Comparison of ENCODE assay signal across 10 cellular contexts in genomic region chr11:43316451-43316850, GRCh38. TPM values are rescaled to one million over a fixed set of nuclear protein-coding genes. Genes with fewer than 3 reads are reported as not detected.
DNase-seq lines count a peak whose midpoint lies in the region; ATAC-seq lines count a peak whose summit lies in the region.
"Had no signal": no experiment of that assay in that cellular context is flagged by ENCODE, and none has a peak within 500 bp of the region (broad histone marks: within the 10 kb centered on the region; RNA-seq: fewer than 3 reads in every experiment).

No MANE protein-coding gene starts in this region.

- ATAC-seq in activated naive CD8-positive, alpha-beta T cell treated with anti-CD3 and anti-CD28 coated beads, Interleukin-2, amount 50 U/mL, for 24 hours, result peak; percentile 30
- ATAC-seq in HG02571 (IDR thresholded peaks at IDR 0.05; ENCODE audit: unreplicated experiment), result no peak

- no peaks in the 10 kb centered on the region for H3K9me3 Mint-ChIP-seq in activated naive CD8-positive, alpha-beta T cell treated with anti-CD3 and anti-CD28 coated beads, Interleukin-2, amount 50 U/mL, for 24 hours

- H3K9me3 ChIP-seq in trophoblast cell (ENCODE audit: insufficient read depth, low read depth, low read length), result no peaks in the 10 kb centered on the region

- no peak overlapping the region for H3K27ac ChIP-seq in trophoblast cell (ENCODE audit: low read depth, low read length)

- no peak overlapping the region for H4K8ac ChIP-seq in trophoblast cell (ENCODE audit: low read depth, low read length)

- no peak overlapping the region for H2AK5ac ChIP-seq in trophoblast cell (ENCODE audit: low read length)

- H3K4me2 ChIP-seq in trophoblast cell (ENCODE audit: low read length), result no peak overlapping the region

- no CpG with 5 or more reads among the region's 6 CpGs for WGBS in trophoblast cell (ENCODE audit: extremely low coverage, insufficient coverage, insufficient read length)

- H3K4me3 ChIP-seq in trophoblast cell (ENCODE audit: low read depth, low read length), result no peak overlapping the region

- peak overlapping the region; percentile 8 for H3K4me3 Mint-ChIP-seq in activated naive CD8-positive, alpha-beta T cell treated with anti-CD3 and anti-CD28 coated beads, Interleukin-2, amount 50 U/mL, for 24 hours

- no peak overlapping the region for H3K9ac ChIP-seq in trophoblast cell (ENCODE audit: low read length)

- no peak overlapping the region for H2BK12ac ChIP-seq in trophoblast cell (ENCODE audit: low read length)

- H3K27me3 Mint-ChIP-seq in activated naive CD8-positive, alpha-beta T cell treated with anti-CD3 and anti-CD28 coated beads, Interleukin-2, amount 50 U/mL, for 24 hours, result no peaks in the 10 kb centered on the region

- peaks cover 3% of the 10 kb centered on the region in 2 experiments for H3K4me1 ChIP-seq in trophoblast cell (ENCODE audit: control insufficient read depth in 1 of 2, insufficient read depth in 2 of 2, low read length in 2 of 2)

- H3K36me3 Mint-ChIP-seq in activated naive CD8-positive, alpha-beta T cell treated with anti-CD3 and anti-CD28 coated beads, Interleukin-2, amount 50 U/mL, for 24 hours (ENCODE audit: low read depth), result peaks cover 27% of the 10 kb centered on the region

- no peaks in the 10 kb centered on the region for H3K27me3 ChIP-seq in trophoblast cell (ENCODE audit: insufficient read depth, low read length)

- no peak overlapping the region for H3K14ac ChIP-seq in trophoblast cell (ENCODE audit: low read length)

- no peak overlapping the region for H4K91ac ChIP-seq in trophoblast cell (ENCODE audit: low read depth, low read length)

- peak; percentile 34 for DNase-seq in activated CD4-positive, alpha-beta T cell treated with anti-CD3 and anti-CD28 coated beads for 48 hours
- no peak for DNase-seq in activated CD4-positive, alpha-beta T cell treated with anti-CD3 and anti-CD28 coated beads for 1 hour
- DNase-seq in LHCN-M2 (ENCODE audit: low read depth), result peak; percentile 46
- peak; percentile 44 for DNase-seq in activated naive CD8-positive, alpha-beta T cell treated with anti-CD3 and anti-CD28 coated beads, Interleukin-2, amount 50 U/mL, for 24 hours
- no peak for DNase-seq in trophoblast cell
- no peak for DNase-seq in NCI-H748 treated with DMSO at 0.1 percent for 48 hours (lab: John Stamatoyannopoulos, UW)
- no peak for DNase-seq in AML-193 (lab: John Stamatoyannopoulos, UW)
- DNase-seq: dermis blood vessel endothelial cell, RPMI8226 had no signal

- peaks cover 51% of the 10 kb centered on the region for H3K4me1 Mint-ChIP-seq in activated naive CD8-positive, alpha-beta T cell treated with anti-CD3 and anti-CD28 coated beads, Interleukin-2, amount 50 U/mL, for 24 hours

- peaks cover 11 to 15% of the 10 kb centered on the region in 2 experiments for H3K36me3 ChIP-seq in trophoblast cell (ENCODE audit: control insufficient read depth in 1 of 2, insufficient read depth in 2 of 2, low read length in 2 of 2)

- no peak overlapping the region for H3K23ac ChIP-seq in trophoblast cell (ENCODE audit: low read length)

- no peak overlapping the region for H4K12ac ChIP-seq in trophoblast cell (ENCODE audit: low read depth, low read length)

- H3K79me2 ChIP-seq in trophoblast cell (ENCODE audit: control insufficient read depth, insufficient read depth, low read length, poor library complexity), result peaks cover 13% of the 10 kb centered on the region

- H2BK120ac ChIP-seq in trophoblast cell (ENCODE audit: insufficient read depth, low read length, poor library complexity), result no peak overlapping the region

- H2BK5ac ChIP-seq in trophoblast cell (ENCODE audit: low read depth, low read length, poor library complexity), result no peak overlapping the region

- peak overlapping the region; percentile 69 for H3K27ac Mint-ChIP-seq in activated naive CD8-positive, alpha-beta T cell treated with anti-CD3 and anti-CD28 coated beads, Interleukin-2, amount 50 U/mL, for 24 hours

- peaks cover 4% of the 10 kb centered on the region for H3K79me1 ChIP-seq in trophoblast cell (ENCODE audit: low read length)

- H3K18ac ChIP-seq in trophoblast cell (ENCODE audit: low read length), result no peak overlapping the region

- peak overlapping the region; percentile 2 for H3K4ac ChIP-seq in trophoblast cell (ENCODE audit: low read depth, low read length)

- H2AFZ ChIP-seq in trophoblast cell (ENCODE audit: insufficient read depth, low read length, poor library complexity), result no peak overlapping the region

RNA-seq across cellular contexts. Expression of gene API5, which starts 4.7 kb away (rescaled TPM):
- 104 and 113 TPM in 2 replicates for total RNA-seq in LHCN-M2 (2014; rRNA removed)
- 26.5 TPM for polyA plus RNA-seq in LHCN-M2 (2012)
- 69.6 and 72.5 TPM in 2 replicates for polyA plus RNA-seq in trophoblast cell (2013)

RNA-seq across cellular contexts. Expression of gene TTC17, which starts 42.3 kb away (rescaled TPM):
- 34.3 and 42.0 TPM in 2 replicates for total RNA-seq in LHCN-M2 (2014; rRNA removed)
- 14.2 TPM for polyA plus RNA-seq in LHCN-M2 (2012)
- polyA plus RNA-seq in trophoblast cell (2013), result 40.2 and 44.1 TPM in 2 replicates

Comparison
In these comparisons a context has a peak if more than half of its experiments do, and no peak if none do; other contexts are left out.
1. DNase-seq: peak in activated CD4-positive, alpha-beta T cell treated with anti-CD3 and anti-CD28 coated beads for 48 hours (single experiment), LHCN-M2 (single experiment) and activated naive CD8-positive, alpha-beta T cell treated with anti-CD3 and anti-CD28 coated beads, Interleukin-2, amount 50 U/mL, for 24 hours (single experiment); none in activated CD4-positive, alpha-beta T cell treated with anti-CD3 and anti-CD28 coated beads for 1 hour (single experiment), trophoblast cell (0 of 2), NCI-H748 treated with DMSO at 0.1 percent for 48 hours (single experiment) and AML-193 (0 of 2).